Comparison of ENCODE assay signal across 9 cellular contexts in the genomic region with DNA sequence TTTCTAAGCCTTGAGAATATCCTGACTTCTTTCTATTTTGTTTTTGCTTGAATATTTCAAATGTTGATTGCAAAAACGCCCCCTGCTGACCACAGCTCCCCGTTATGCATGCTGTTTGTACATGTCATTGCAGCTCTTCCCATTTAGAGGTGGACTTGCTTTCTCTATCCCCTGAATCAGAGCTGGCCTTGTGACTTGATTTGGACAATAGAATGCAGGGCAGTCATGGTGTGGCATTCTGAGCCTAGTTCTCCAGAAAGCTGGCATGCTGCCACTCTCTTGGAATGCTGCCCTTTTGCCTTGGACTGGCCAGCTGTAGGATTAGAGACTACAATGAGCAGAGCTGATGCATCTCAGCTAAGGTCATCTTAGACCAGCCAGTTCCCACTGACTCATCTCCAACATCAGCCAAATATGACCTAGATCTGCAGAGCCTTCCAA.
DNase-seq lines count a peak whose midpoint lies in the region; ATAC-seq and TF ChIP-seq lines count a peak whose summit lies in the region.
"Had no signal": no experiment of that assay in that cellular context is flagged by ENCODE, and none has a peak within 500 bp of the region (broad histone marks: within the 10 kb centered on the region; RNA-seq: fewer than 3 reads in every experiment).

No MANE protein-coding gene starts in this region.

- in situ Hi-C loops in astrocyte of the spinal cord (cut with HindIII; ENCODE audit: low sequenced_read_pairs) = no loop called here

- DNase-seq in NOMO-1 (lab: John Stamatoyannopoulos, UW; ENCODE audit: unreplicated experiment in 2 of 2) (peak; percentile 3 to 32), NOMO-1 treated with dmso at 0.1 percent for 144 hours (lab: John Stamatoyannopoulos, UW; ENCODE audit: unreplicated experiment) (no peak), NOMO-1 treated with DMSO at 0.1 percent for 48 hours (lab: John Stamatoyannopoulos, UW; ENCODE audit: unreplicated experiment) (peak; percentile 30), astrocyte of the spinal cord (ENCODE audit: low read depth, low spot score) (peak; percentile 97), kidney glomerular epithelial cell (lab: John Stamatoyannopoulos, UW) (peak; percentile 48), tibial artery (peak; percentile 65 to 73)

- H3K27me3 ChIP-seq in tibial artery = no peaks in the 10 kb centered on the region

- TF ChIP-seq CTCF in astrocyte of the spinal cord (IDR thresholded peaks at IDR 0.05; ENCODE audit: low read depth, low read length) (peak; percentile 58), tibial artery (IDR thresholded peaks at IDR 0.05) (no peak)

- H3K27ac ChIP-seq in tibial artery = no peak overlapping the region

- ATAC-seq in GM18861 (IDR thresholded peaks at IDR 0.05; ENCODE audit: unreplicated experiment) = no peak
- no peak for ATAC-seq in GM18868 (IDR thresholded peaks at IDR 0.05; ENCODE audit: unreplicated experiment)
- ATAC-seq: CD8-positive, alpha-beta T cell had no signal

- H3K36me3 ChIP-seq in tibial artery = no peaks in the 10 kb centered on the region

- no peaks in the 10 kb centered on the region for H3K9me3 ChIP-seq in tibial artery

- intact Hi-C loops in tibial artery (cut with DNase I; ENCODE audit: low total_unique reads) = no loop called here

- no peak overlapping the region for H3K4me3 ChIP-seq in astrocyte of the spinal cord (ENCODE audit: low read depth, low read length)
- no peak overlapping the region for H3K4me3 ChIP-seq in tibial artery

- H3K4me1 ChIP-seq in tibial artery = peaks cover 0 to 12% (median 2%) of the 10 kb centered on the region in 4 donors
